ENCODE assay signal across 11 cellular contexts in the genomic region with DNA sequence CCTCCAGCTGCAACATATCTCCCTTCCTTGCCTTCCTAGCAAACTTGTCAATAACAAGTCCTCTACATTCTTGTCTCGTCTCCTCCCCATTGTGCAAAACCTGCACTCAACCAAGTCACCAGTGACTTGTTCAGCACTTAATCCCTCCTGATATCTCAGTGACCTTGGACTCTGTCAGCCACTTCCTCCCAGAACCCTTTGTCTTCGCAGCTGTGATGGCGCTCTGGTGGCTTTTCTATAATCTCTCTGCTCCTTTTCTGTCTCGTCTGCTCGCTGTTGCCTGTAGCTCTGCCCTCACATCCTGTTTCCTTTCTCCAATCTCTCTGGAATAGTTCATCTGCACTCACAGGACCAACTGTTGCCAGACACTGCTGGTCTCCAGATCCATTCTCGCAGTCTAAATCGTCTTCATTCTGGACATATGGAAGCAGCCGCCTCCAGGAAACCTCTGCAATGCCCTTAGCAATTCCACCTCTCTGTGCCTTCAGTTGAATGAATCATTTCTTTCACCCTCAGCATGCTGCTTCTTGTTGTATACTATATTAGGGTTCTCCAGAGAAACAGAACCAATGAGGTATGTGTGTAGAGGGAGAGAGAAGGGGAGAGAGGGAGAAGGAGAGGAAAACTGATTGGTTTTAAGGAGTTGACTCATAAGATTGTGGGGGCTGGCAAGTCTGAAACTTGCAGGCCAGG. TPM values are rescaled to one million over a fixed set of nuclear protein-coding genes. Genes with fewer than 3 reads are reported as not detected.
DNase-seq lines count a peak whose midpoint lies in the region; ATAC-seq, FAIRE-seq and TF ChIP-seq lines count a peak whose summit lies in the region.
"Had no signal": no experiment of that assay in that cellular context is flagged by ENCODE, and none has a peak within 500 bp of the region (broad histone marks: within the 10 kb centered on the region; RNA-seq: fewer than 3 reads in every experiment).

No MANE protein-coding gene starts in this region.

- H3K36me3 ChIP-seq in fibroblast of lung (ENCODE audit: control insufficient read depth, insufficient read depth, low read length) (no peaks in the 10 kb centered on the region), small intestine (ENCODE audit: control insufficient read depth in 2 of 2, insufficient read depth in 2 of 2, low read length in 2 of 2) (no peaks in the 10 kb centered on the region), thyroid gland (no peaks in the 10 kb centered on the region)

- intact Hi-C loops in thyroid gland (cut with DNase I): loop anchor here (5.0 kb wide), 1 partner anchor 155 kb away; no protein-coding TSS in a partner anchor

- H3K4me3 ChIP-seq in fibroblast of lung (replicated peaks in 1 of 4; ENCODE audit: control extremely low read depth in 1 of 4, insufficient read depth in 1 of 4, low read depth in 3 of 4, low read length in 4 of 4) (no peak overlapping the region), small intestine (ENCODE audit: low read depth in 1 of 2, low read length in 2 of 2) (no peak overlapping the region), thyroid gland (replicated peaks in 1 of 3) (no peak overlapping the region)
- H3K4me3 ChIP-seq: A549 had no signal

- no peak for ATAC-seq in HG02588 (IDR thresholded peaks at IDR 0.05; ENCODE audit: unreplicated experiment)
- ATAC-seq: A549 had no signal

- no peaks in the 10 kb centered on the region for H3K79me2 ChIP-seq in fibroblast of lung (ENCODE audit: control insufficient read depth, insufficient read depth, low read length)

- WGBS in small intestine, 3 donors: 25 to 31% (median 27%) methylated on average over 8 of the region's 8 CpGs
- 59 to 63% methylated on average over 8 of the region's 8 CpGs for WGBS in thyroid gland, 2 donors

- H3K36me3 Mint-ChIP-seq in T-helper 1 cell treated with Interleukin-12 subunit alpha and Interleukin-12 subunit beta and Interleukin-4 antibody, amounts not matched to agents 30 μg/mL and 1 μg/mL, for 36 hours (ENCODE audit: low read depth): peaks cover 28% of the 10 kb centered on the region

- no peaks in the 10 kb centered on the region for H4K20me1 ChIP-seq in fibroblast of lung (ENCODE audit: control insufficient read depth, extremely low read depth, insufficient read depth, low read length)

- peak overlapping the region; percentile 40 for H2AFZ ChIP-seq in fibroblast of lung (ENCODE audit: low read length)

- no peak for TF ChIP-seq CTCF in fibroblast of lung (conservative IDR thresholded peaks at IDR 0.05 in 1 of 2, IDR thresholded peaks at IDR 0.05 in 1 of 2; ENCODE audit: low read depth in 1 of 2, low read length in 2 of 2)
- TF ChIP-seq CTCF in thyroid gland (IDR thresholded peaks at IDR 0.05): no peak

- peaks cover 17% of the 10 kb centered on the region for H3K9me3 Mint-ChIP-seq in T-helper 1 cell treated with Interleukin-12 subunit alpha and Interleukin-12 subunit beta and Interleukin-4 antibody, amounts not matched to agents 30 μg/mL and 1 μg/mL, for 36 hours

- H3K27ac Mint-ChIP-seq in T-helper 1 cell treated with Interleukin-12 subunit alpha and Interleukin-12 subunit beta and Interleukin-4 antibody, amounts not matched to agents 30 μg/mL and 1 μg/mL, for 36 hours: peak overlapping the region; percentile 79

- H3K4me2 ChIP-seq in fibroblast of lung (ENCODE audit: extremely low read depth, insufficient read depth, low read length): peak overlapping the region; percentile 59
- H3K4me2 ChIP-seq: A549 had no signal

- peak; percentile 1 for DNase-seq in NCI-H510A treated with DMSO at 0.1 percent for 48 hours (lab: John Stamatoyannopoulos, UW)
- no peak for DNase-seq in NCI-H510A (lab: John Stamatoyannopoulos, UW)
- peak; percentile 25 to 70 for DNase-seq in fibroblast of lung (ENCODE audit: low read depth in 2 of 2)
- peak; percentile 84 for DNase-seq in small intestine
- no peak for DNase-seq in thyroid gland
- DNase-seq in activated CD4-positive, alpha-beta T cell treated with anti-CD3 and anti-CD28 coated beads for 48 hours: no peak
- DNase-seq: SHP77 treated with DMSO at 0.1 percent for 48 hours had no signal

- H3K27me3 ChIP-seq in fibroblast of lung (ENCODE audit: control insufficient read depth, insufficient read depth, low read length) (peaks cover 4% of the 10 kb centered on the region), small intestine (ENCODE audit: control insufficient read depth in 2 of 2, insufficient read depth in 2 of 2, low read length in 2 of 2) (no peaks in the 10 kb centered on the region), thyroid gland (no peaks in the 10 kb centered on the region)

- H3K27ac ChIP-seq in fibroblast of lung (ENCODE audit: insufficient read depth, low read length) (no peak overlapping the region), small intestine (ENCODE audit: low read depth in 1 of 2, low read length in 1 of 2) (peak overlapping the region in 1 of 2 donors; percentile 43), thyroid gland (no peak overlapping the region)
- H3K27ac ChIP-seq: A549 had no signal

- no peak for TF ChIP-seq POLR2A in thyroid gland (IDR thresholded peaks at IDR 0.05)

- H3K4me3 Mint-ChIP-seq in T-helper 1 cell treated with Interleukin-12 subunit alpha and Interleukin-12 subunit beta and Interleukin-4 antibody, amounts not matched to agents 30 μg/mL and 1 μg/mL, for 36 hours: peak overlapping the region; percentile 76

- no peaks in the 10 kb centered on the region for H3K9me3 ChIP-seq in fibroblast of lung (ENCODE audit: control insufficient read depth, insufficient read depth, low read depth, low read length)
- H3K9me3 ChIP-seq in small intestine (ENCODE audit: control insufficient read depth, low read depth): no peaks in the 10 kb centered on the region
- no peaks in the 10 kb centered on the region for H3K9me3 ChIP-seq in thyroid gland

- H3K9ac ChIP-seq in fibroblast of lung (ENCODE audit: insufficient read depth, low read length): no peak overlapping the region

- H3K27me3 Mint-ChIP-seq in T-helper 1 cell treated with Interleukin-12 subunit alpha and Interleukin-12 subunit beta and Interleukin-4 antibody, amounts not matched to agents 30 μg/mL and 1 μg/mL, for 36 hours (ENCODE audit: low read depth): no peaks in the 10 kb centered on the region

- FAIRE-seq in small intestine (lab: Jason Lieb, UNC): no peak
- FAIRE-seq: A549, colon had no signal

- H3K4me1 ChIP-seq in fibroblast of lung (ENCODE audit: control insufficient read depth, extremely low read depth, insufficient read depth, low read length): no peaks in the 10 kb centered on the region
- H3K4me1 ChIP-seq in small intestine (ENCODE audit: control insufficient read depth in 2 of 2, insufficient read depth in 1 of 2, low read depth in 1 of 2, low read length in 1 of 2): peaks cover 5 to 10% of the 10 kb centered on the region in 2 donors
- H3K4me1 ChIP-seq in thyroid gland: no peaks in the 10 kb centered on the region
- H3K4me1 ChIP-seq: A549 had no signal

- peaks cover 55% of the 10 kb centered on the region for H3K4me1 Mint-ChIP-seq in T-helper 1 cell treated with Interleukin-12 subunit alpha and Interleukin-12 subunit beta and Interleukin-4 antibody, amounts not matched to agents 30 μg/mL and 1 μg/mL, for 36 hours (ENCODE audit: low read depth)

RNA-seq across cellular contexts. Expression of a gene that starts 17.4 kb away (rescaled TPM):
- total RNA-seq in fibroblast of lung: 5.1 and 5.6 TPM in 2 replicates
- 20.2 and 24.3 TPM in 2 replicates for polyA plus RNA-seq in fibroblast of lung
- 9.4 and 9.5 TPM in 2 replicates for polyA plus RNA-seq in fibroblast of lung (2012)
- polyA minus RNA-seq in fibroblast of lung (ENCODE audit: low replicate concordance): 4.2 and 4.9 TPM in 2 replicates
- 10 to 100 TPM in 2 of 3 donors, 1 to 10 TPM in 1; 4.9 to 15.8 (median 12.7) TPM for polyA plus RNA-seq in small intestine
- total RNA-seq in thyroid gland: 10 to 100 TPM in 1 of 4 donors, 1 to 10 TPM in 3; 6.6 to 11.0 (median 7.8) TPM

RNA-seq across cellular contexts. Expression of a gene that starts 53.9 kb away (rescaled TPM):
- 58.0 and 64.1 TPM in 2 replicates for total RNA-seq in fibroblast of lung
- 43.6 and 56.2 TPM in 2 replicates for polyA plus RNA-seq in fibroblast of lung
- polyA plus RNA-seq in fibroblast of lung (2012): 29.0 and 34.0 TPM in 2 replicates
- polyA minus RNA-seq in fibroblast of lung (ENCODE audit: low replicate concordance): 31.8 and 40.5 TPM in 2 replicates
- polyA plus RNA-seq in small intestine: 10 to 100 TPM; 30.9 to 46.7 (median 41.2) TPM
- 10 to 100 TPM; 20.5 to 53.1 (median 21.4) TPM for total RNA-seq in thyroid gland

Comparison
In these comparisons a context has a peak if more than half of its experiments do, and no peak if none do; other contexts are left out.
1. DNase-seq: peak in NCI-H510A treated with DMSO at 0.1 percent for 48 hours (single experiment), fibroblast of lung (2 of 2) and small intestine (single experiment); none in NCI-H510A (single experiment), thyroid gland (0 of 2) and activated CD4-positive, alpha-beta T cell treated with anti-CD3 and anti-CD28 coated beads for 48 hours (single experiment).